In genomic region chr3:49670940-49671290, GRCh38 we compare ENCODE assay signal across 16 cellular contexts. TPM values are rescaled to one million over a fixed set of nuclear protein-coding genes. Genes with fewer than 3 reads are reported as not detected.
DNase-seq lines count a peak whose midpoint lies in the region; TF ChIP-seq lines count a peak whose summit lies in the region.
"Had no signal": no experiment of that assay in that cellular context is flagged by ENCODE, and none has a peak within 500 bp of the region (broad histone marks: within the 10 kb centered on the region; RNA-seq: fewer than 3 reads in every experiment).

No MANE protein-coding gene starts in this region.

- H3K27ac ChIP-seq in RWPE1 (peak overlapping the region; percentile 87), spleen (no peak overlapping the region)
- H3K27ac ChIP-seq: PC-9, SJCRH30 had no signal

- intact Hi-C loops in Calu3 (cut with micrococcal nuclease; ENCODE audit: unreplicated experiment) = loop anchor here (2.0 to 5.0 kb wide), 2 partner anchors 204 to 216 kb away; no protein-coding TSS in a partner anchor
- intact Hi-C loops in activated CD4-positive, alpha-beta T cell treated with anti-CD3 and anti-CD28 coated beads, Interleukin-2, amount 10 ng/mL, durations not matched to agents 24 days and 14 days (cut with micrococcal nuclease) = loop anchor here (1.0 to 10.0 kb wide), 3 partner anchors 116 to 624 kb away; partner anchors contain the start of genes HYAL3, IFRD2, IP6K1 and NAA80
- intact Hi-C loops in spleen (cut with DNase I; ENCODE audit: low total_unique reads) = loop anchor here (2.0 kb wide), 1 partner anchor 132 kb away; no protein-coding TSS in a partner anchor

- WGBS in spleen, 5 donors = 66 to 73% (median 68%) methylated on average over 5 to 6 of the region's 6 CpGs

- CTCF ChIA-PET in Calu3 (lab: Charles Lee) = interaction anchor here (3.5 kb wide), 1 partner anchor 131 kb away, joined by 102 read pairs; no protein-coding TSS in a partner anchor
- CTCF ChIA-PET in RWPE1 (lab: Yijun Ruan, JAX) = interaction anchor here (0.6 to 3.3 kb wide), 3 partner anchors 117 to 133 kb away, joined by 4 to 44 read pairs (median 4); partner anchors contain the start of gene BSN

- peaks cover 10 to 37% (median 22%) of the 10 kb centered on the region in 6 donors for H3K4me1 ChIP-seq in spleen
- H3K4me1 ChIP-seq: SJCRH30 had no signal

- H3K4me3 Mint-ChIP-seq in Calu3 (ENCODE audit: low read depth, unreplicated experiment) (no peak overlapping the region), endothelial cell (ENCODE audit: unreplicated experiment) (peak overlapping the region; percentile 44)
- H3K4me3 Mint-ChIP-seq in activated CD4-positive, alpha-beta T cell treated with anti-CD3 and anti-CD28 coated beads, Interleukin-2, amount 10 ng/mL, durations not matched to agents 24 days and 14 days = no peak overlapping the region
- H3K4me3 Mint-ChIP-seq: CD14-positive monocyte had no signal

- H3K9me3 ChIP-seq in spleen = no peaks in the 10 kb centered on the region
- H3K9me3 ChIP-seq: SJCRH30 had no signal

- H3K36me3 Mint-ChIP-seq in Calu3 (ENCODE audit: insufficient read depth, unreplicated experiment) (peaks cover 28% of the 10 kb centered on the region), endothelial cell (ENCODE audit: low read depth, unreplicated experiment) (peaks cover 2% of the 10 kb centered on the region)
- H3K36me3 Mint-ChIP-seq in activated CD4-positive, alpha-beta T cell treated with anti-CD3 and anti-CD28 coated beads, Interleukin-2, amount 10 ng/mL, durations not matched to agents 24 days and 14 days (ENCODE audit: low read depth) = no peaks in the 10 kb centered on the region

- POLR2A ChIA-PET in RWPE1 (lab: Yijun Ruan, JAX; ENCODE audit: low non-redundant PET) = no interaction called here

- no TSS peak for BruUV-seq in Calu3 (replicated peaks; lab: Mats Ljungman, UMichigan)

- H3K27ac Mint-ChIP-seq in Calu3 (ENCODE audit: unreplicated experiment) (peak overlapping the region; percentile 64), endothelial cell (ENCODE audit: unreplicated experiment) (no peak overlapping the region)
- H3K27ac Mint-ChIP-seq in activated CD4-positive, alpha-beta T cell treated with anti-CD3 and anti-CD28 coated beads, Interleukin-2, amount 10 ng/mL, durations not matched to agents 24 days and 14 days = no peak overlapping the region
- H3K27ac Mint-ChIP-seq: CD14-positive monocyte had no signal

- TF ChIP-seq CTCF in Calu3 (IDR thresholded peaks at IDR 0.05; ENCODE audit: unreplicated experiment) (no peak), RWPE1 (conservative IDR thresholded peaks at IDR 0.05; ENCODE audit: low read depth) (no peak), endothelial cell (IDR thresholded peaks at IDR 0.05; ENCODE audit: unreplicated experiment) (no peak), spleen (IDR thresholded peaks at IDR 0.05 in 8 of 11, conservative IDR thresholded peaks at IDR 0.05 in 3 of 11) (no peak)

- H3K27me3 Mint-ChIP-seq in Calu3 (ENCODE audit: unreplicated experiment) (no peaks in the 10 kb centered on the region), endothelial cell (ENCODE audit: unreplicated experiment) (peaks cover 11% of the 10 kb centered on the region)
- H3K27me3 Mint-ChIP-seq in activated CD4-positive, alpha-beta T cell treated with anti-CD3 and anti-CD28 coated beads, Interleukin-2, amount 10 ng/mL, durations not matched to agents 24 days and 14 days = no peaks in the 10 kb centered on the region

- no peak for DNase-seq in Calu3
- DNase-seq in RWPE1 (ENCODE audit: low spot score) = no peak
- no peak for DNase-seq in endothelial cell (ENCODE audit: low spot score)
- DNase-seq in NCI-H510A treated with DMSO at 0.1 percent for 48 hours (lab: John Stamatoyannopoulos, UW) = no peak
- no peak for DNase-seq in activated CD4-positive, alpha-beta T cell treated with anti-CD3 and anti-CD28 coated beads, Interleukin-2, amount 10 ng/mL, durations not matched to agents 24 days and 14 days
- no peak for DNase-seq in spleen
- DNase-seq: ACHN, DMS 273 treated with DMSO at 0.1 percent for 48 hours, IMR-90, NCI-H1417 treated with DMSO at 0.1 percent for 48 hours, NCI-H187 treated with DMSO at 0.1 percent for 48 hours, NCI-H226, NCI-H524 treated with DMSO at 0.1 percent for 48 hours, SJCRH30 had no signal

- no peaks in the 10 kb centered on the region for H3K9me3 Mint-ChIP-seq in Calu3 (ENCODE audit: low read depth, unreplicated experiment)
- no peaks in the 10 kb centered on the region for H3K9me3 Mint-ChIP-seq in endothelial cell (ENCODE audit: unreplicated experiment)
- H3K9me3 Mint-ChIP-seq in activated CD4-positive, alpha-beta T cell treated with anti-CD3 and anti-CD28 coated beads, Interleukin-2, amount 10 ng/mL, durations not matched to agents 24 days and 14 days = no peaks in the 10 kb centered on the region

- H3K4me1 Mint-ChIP-seq in Calu3 (ENCODE audit: low read depth, unreplicated experiment) (peaks cover 41% of the 10 kb centered on the region), endothelial cell (ENCODE audit: unreplicated experiment) (peaks cover 20% of the 10 kb centered on the region)
- peaks cover 17% of the 10 kb centered on the region for H3K4me1 Mint-ChIP-seq in activated CD4-positive, alpha-beta T cell treated with anti-CD3 and anti-CD28 coated beads, Interleukin-2, amount 10 ng/mL, durations not matched to agents 24 days and 14 days

- no peak overlapping the region for H3K4me3 ChIP-seq in spleen
- H3K4me3 ChIP-seq: PC-9, SJCRH30 had no signal

- H3K27me3 ChIP-seq in spleen (replicated peaks in 1 of 7) = peaks cover 0 to 6% (median 0%) of the 10 kb centered on the region in 7 donors
- H3K27me3 ChIP-seq: SJCRH30 had no signal

- peaks cover 0 to 6% (median 2%) of the 10 kb centered on the region in 6 donors for H3K36me3 ChIP-seq in spleen
- H3K36me3 ChIP-seq: SJCRH30 had no signal

- TF ChIP-seq POLR2A in spleen (IDR thresholded peaks at IDR 0.05) = no peak

RNA-seq across cellular contexts. Expression of gene APEH, which starts 3.2 kb away (rescaled TPM):
- 187 and 207 TPM in 2 replicates for total RNA-seq in Calu3 (2022)
- total RNA-seq in endothelial cell (ENCODE audit: unreplicated experiment) = 71.1 TPM
- total RNA-seq in activated CD4-positive, alpha-beta T cell treated with anti-CD3 and anti-CD28 coated beads, Interleukin-2, amount 10 ng/mL, durations not matched to agents 24 days and 14 days = 111 and 117 TPM in 2 replicates
- total RNA-seq in spleen = 10 to 100 TPM; 63.1 to 89.5 (median 78.7) TPM
- 10 to 100 TPM; 29.6 to 46.0 (median 42.7) TPM for polyA plus RNA-seq in spleen

RNA-seq across cellular contexts. Expression of gene MST1, which starts 18.4 kb away (rescaled TPM):
- total RNA-seq in Calu3 (2022) (8.0 and 10.5 TPM in 2 replicates), endothelial cell (ENCODE audit: unreplicated experiment) (22.0 TPM), spleen (10 to 100 TPM; 17.0 to 26.9 (median 21.1) TPM)
- total RNA-seq in activated CD4-positive, alpha-beta T cell treated with anti-CD3 and anti-CD28 coated beads, Interleukin-2, amount 10 ng/mL, durations not matched to agents 24 days and 14 days = 7.5 and 7.6 TPM in 2 replicates
- polyA plus RNA-seq in spleen = 10 to 100 TPM; 28.0 to 65.8 (median 43.4) TPM

RNA-seq across cellular contexts. Expression of gene RNF123, which starts 18.4 kb away (rescaled TPM):
- total RNA-seq in Calu3 (2022) = 38.6 and 52.5 TPM in 2 replicates
- 42.3 TPM for total RNA-seq in endothelial cell (ENCODE audit: unreplicated experiment)
- total RNA-seq in activated CD4-positive, alpha-beta T cell treated with anti-CD3 and anti-CD28 coated beads, Interleukin-2, amount 10 ng/mL, durations not matched to agents 24 days and 14 days = 42.0 and 45.6 TPM in 2 replicates
- 10 to 100 TPM; 34.9 to 57.5 (median 48.1) TPM for total RNA-seq in spleen
- polyA plus RNA-seq in spleen = 10 to 100 TPM; 11.6 to 22.5 (median 18.0) TPM

RNA-seq across cellular contexts. Expression of gene AMIGO3, which starts 48.6 kb away (rescaled TPM):
- total RNA-seq in Calu3 (2022) = 0.49 and 0.73 TPM in 2 replicates
- total RNA-seq in endothelial cell (ENCODE audit: unreplicated experiment) = 0.56 TPM
- 0.21 TPM in 1 of 2 replicates, not detected in the other for total RNA-seq in activated CD4-positive, alpha-beta T cell treated with anti-CD3 and anti-CD28 coated beads, Interleukin-2, amount 10 ng/mL, durations not matched to agents 24 days and 14 days
- total RNA-seq in spleen = 1 to 10 TPM in 2 of 7 donors, under 1 TPM in 1, not detected in 4; 0.23 to 1.6 (median 1.4) TPM
- 1 to 10 TPM in 1 of 3 donors, under 1 TPM in 2; 0.52 to 1.1 (median 0.79) TPM for polyA plus RNA-seq in spleen
- total RNA-seq: IMR-90 had no signal
- polyA plus RNA-seq: CD14-positive monocyte had no signal

RNA-seq across cellular contexts. Expression of gene GMPPB, which starts 52.8 kb away (rescaled TPM):
- total RNA-seq in Calu3 (2022) (35.8 and 42.4 TPM in 2 replicates), endothelial cell (ENCODE audit: unreplicated experiment) (21.3 TPM), spleen (10 to 100 TPM; 24.0 to 34.3 (median 30.0) TPM)
- 43.5 and 45.8 TPM in 2 replicates for total RNA-seq in activated CD4-positive, alpha-beta T cell treated with anti-CD3 and anti-CD28 coated beads, Interleukin-2, amount 10 ng/mL, durations not matched to agents 24 days and 14 days
- polyA plus RNA-seq in spleen = 10 to 100 TPM; 10.8 to 21.2 (median 11.1) TPM
